8 cellular contexts compared by ENCODE assay signal in genomic region chr16:29809850-29810698, GRCh38. TPM values are rescaled to one million over a fixed set of nuclear protein-coding genes. Genes with fewer than 3 reads are reported as not detected.
A peak's percentile ranks its signal among the peaks of the same experiment; 100 is the strongest.
DNase-seq lines count a peak whose midpoint lies in the region; ATAC-seq, FAIRE-seq and TF ChIP-seq lines count a peak whose summit lies in the region.

No MANE protein-coding gene starts in this region.

- peaks cover 57% of the 10 kb centered on the region for H3K4me1 Mint-ChIP-seq in CD14-positive monocyte

- no peak overlapping the region for H3K9ac ChIP-seq in HepG2 (ENCODE audit: insufficient read depth, low read depth, low read length)

- no peak overlapping the region for H3K4me3 ChIP-seq in MG63
- H3K4me3 ChIP-seq in HepG2 (replicated peaks in 1 of 3; ENCODE audit: insufficient read depth in 1 of 3, low read depth in 2 of 3, low read length in 3 of 3), result no peak overlapping the region; a peak in 1 of 6 replicates
- peak overlapping the region in 2 of 4 donors; percentile 4 to 74 for H3K4me3 ChIP-seq in upper lobe of left lung

- POLR2A ChIA-PET in HepG2 (lab: Yijun Ruan, JAX), result interaction anchor here (1.4 to 4.3 kb wide), 5 partner anchors 11 to 90 kb away, joined by 3 to 26 read pairs (median 13); partner anchors contain the start of genes ASPHD1, KIF22, MVP and SEZ6L2

- H3K9me3 ChIP-seq in MG63, result no peaks in the 10 kb centered on the region
- no peaks in the 10 kb centered on the region for H3K9me3 ChIP-seq in HepG2 (ENCODE audit: low read length)
- no peaks in the 10 kb centered on the region for H3K9me3 ChIP-seq in upper lobe of left lung

- intact Hi-C loops in CD14-positive monocyte (cut with micrococcal nuclease), result loop anchor here (5.0 to 10.0 kb wide), 2 partner anchors 37 to 185 kb away; partner anchors contain the start of genes HIRIP3 (in 1 of the 2) and INO80E (in 1 of the 2)
- intact Hi-C loops in HepG2 (cut with micrococcal nuclease; ENCODE audit: unreplicated experiment), result loop anchor here (2.0 kb wide), 1 partner anchor 211 kb away; no protein-coding TSS in a partner anchor

- no peak overlapping the region for H2AFZ ChIP-seq in HepG2 (ENCODE audit: low read length)

- no TSS peak for BruUV-seq in HepG2 (replicated peaks; lab: Mats Ljungman, UMichigan)

- no peak overlapping the region for H3K4me3 Mint-ChIP-seq in CD14-positive monocyte

- 0 out of 4 replicates have a peak, but pooled peaks of 1 of the 2 experiments have one; percentile 13 for TF ChIP-seq POLR2A in HepG2 (IDR thresholded peaks at IDR 0.05; ENCODE audit: insufficient read depth in 1 of 2, low read depth in 2 of 2, low read length in 2 of 2)
- TF ChIP-seq POLR2A in upper lobe of left lung (IDR thresholded peaks at IDR 0.05), result no peak

- peak overlapping the region; percentile 53 for H3K27ac ChIP-seq in HepG2 (ENCODE audit: extremely low read length, insufficient read depth, low read length)
- H3K27ac ChIP-seq in upper lobe of left lung, result peak overlapping the region; percentile 79 to 94 (median 88)

- H3K79me2 ChIP-seq in HepG2 (ENCODE audit: insufficient read depth, low read length), result peaks cover 22% of the 10 kb centered on the region

- DNase-seq in CD14-positive monocyte (ENCODE audit: low spot score) (no peak), MG63 (peak; percentile 36), HepG2 (ENCODE audit: low spot score) (no peak), upper lobe of left lung (peak in 1 of 2 donors; percentile 86), occipital lobe (lab: John Stamatoyannopoulos, UW) (no peak), amniotic stem cell (lab: John Stamatoyannopoulos, UW) (no peak)
- peak; percentile 38 for DNase-seq in activated naive CD4-positive, alpha-beta T cell treated with anti-CD3 and anti-CD28 coated beads, Interleukin-2, amount 50 U/mL, for 16 hours

- peaks cover 23% of the 10 kb centered on the region; the same call in 1 of the 2 replicates for H4K20me1 ChIP-seq in HepG2 (ENCODE audit: insufficient read depth, low read length)

- no peak for TF ChIP-seq EP300 in HepG2 (IDR thresholded peaks at IDR 0.05; ENCODE audit: low read depth in 2 of 2, low read length in 2 of 2)
- TF ChIP-seq EP300 in HepG2 (CRISPR knock-in tag; IDR thresholded peaks at IDR 0.05; ENCODE audit: borderline replicate concordance), result no peak
- TF ChIP-seq EP300 in upper lobe of left lung (IDR thresholded peaks at IDR 0.05), result no peak

- 80% methylated on average over 18 of the region's 23 CpGs for WGBS in HepG2 (ENCODE audit: low lambda C conversion rate)
- WGBS in upper lobe of left lung, 2 donors, result 36 to 62% methylated on average over 21 to 23 of the region's 23 CpGs

- H3K36me3 Mint-ChIP-seq in CD14-positive monocyte, result peaks cover 21 to 31% of the 10 kb centered on the region in 2 donors

- no peak for FAIRE-seq in HepG2 (lab: Jason Lieb, UNC)

- peaks cover 22 to 34% (median 31%) of the 10 kb centered on the region in 3 donors for H3K27me3 Mint-ChIP-seq in CD14-positive monocyte (ENCODE audit: low read depth in 3 of 3)

- H3K27me3 ChIP-seq in MG63 (no peaks in the 10 kb centered on the region), HepG2 (ENCODE audit: control insufficient read depth in 1 of 2, insufficient read depth in 2 of 2, low read length in 2 of 2) (peaks cover 0 to 12% of the 10 kb centered on the region in 2 experiments; a peak in 2 of 5 replicates), upper lobe of left lung (peaks cover 0 to 5% (median 0%) of the 10 kb centered on the region in 4 donors)

- H3K9me3 Mint-ChIP-seq in CD14-positive monocyte, result peaks cover 0 to 8% (median 3%) of the 10 kb centered on the region in 7 donors

- H3K4me2 ChIP-seq in HepG2 (ENCODE audit: low read depth, low read length), result peak overlapping the region; percentile 95

- peak overlapping the region in 6 of 7 donors; percentile 18 to 92 (median 74) for H3K27ac Mint-ChIP-seq in CD14-positive monocyte

- in situ Hi-C loops in HepG2 (cut with HindIII; ENCODE audit: extremely low pct_ligation_motif_present, low pct_unique_long_range_greater_than_20kb), result loop anchor here (25.0 kb wide), 1 partner anchor 852 kb away; the partner anchor contains the start of genes FBRS and PRR14

- CTCF ChIA-PET in HepG2 (lab: Yijun Ruan, JAX; ENCODE audit: low intra/inter-chr PET ratio, low total read pairs), result no interaction called here

- H3K36me3 ChIP-seq in MG63 (peaks cover 36% of the 10 kb centered on the region), HepG2 (replicated peaks in 1 of 2; ENCODE audit: control insufficient read depth in 1 of 2, insufficient read depth in 2 of 2, low read length in 2 of 2) (peaks cover 6 to 26% of the 10 kb centered on the region in 2 experiments), upper lobe of left lung (peaks cover 2 to 21% (median 17%) of the 10 kb centered on the region in 4 donors)

- no peak for TF ChIP-seq RAD21 in HepG2 (CRISPR knock-in tag; IDR thresholded peaks at IDR 0.05)

- H3K4me1 ChIP-seq in HepG2 (ENCODE audit: insufficient read depth, low read length) (peaks cover 71% of the 10 kb centered on the region), upper lobe of left lung (peaks cover 50 to 74% (median 62%) of the 10 kb centered on the region in 4 donors)

- TF ChIP-seq CTCF in CD14-positive monocyte (IDR thresholded peaks at IDR 0.05) (no peak), HepG2 (CRISPR knock-in tag; IDR thresholded peaks at IDR 0.05) (no peak), upper lobe of left lung (IDR thresholded peaks at IDR 0.05) (no peak)

- no peak for ATAC-seq in HepG2
- ATAC-seq in upper lobe of left lung (ENCODE audit: low FRiP score in 2 of 2), result no peak
- no peak for ATAC-seq in HG03521 (IDR thresholded peaks at IDR 0.05; ENCODE audit: unreplicated experiment)

RNA-seq across cellular contexts. Expression of gene PRRT2, which starts 1.9 kb away (rescaled TPM):
- polyA plus RNA-seq in CD14-positive monocyte (not detected), HepG2 (2011; rRNA removed) (1.1 and 1.8 TPM in 2 replicates)
- total RNA-seq in MG63 (2014; rRNA removed; shearing (Covaris generic); ENCODE audit: low replicate concordance), result not detected in 2 replicates
- total RNA-seq in HepG2 (2016; rRNA removed; fragmentation: Illumina TruSeq; extraction: Trizol) (0.11 and 0.51 TPM in 2 replicates), upper lobe of left lung (10 to 100 TPM in 2 of 6 donors, 1 to 10 TPM in 4; 1.4 to 13.6 (median 2.5) TPM), occipital lobe (20.6 TPM)
- not detected in 2 replicates for total RNA-seq in HepG2 (2016; cell fraction: cytosol; rRNA removed; fragmentation: Illumina TruSeq; extraction: Trizol; ENCODE audit: low read depth)
- 0.76 TPM in 1 of 2 replicates, not detected in the other for total RNA-seq in HepG2 (2016; cell fraction: insoluble cytoplasmic fraction; rRNA removed; fragmentation: Illumina TruSeq; extraction: Trizol)
- total RNA-seq in HepG2 (2016; cell fraction: membrane; rRNA removed; fragmentation: Illumina TruSeq; extraction: Trizol), result 0.28 TPM in 1 of 2 replicates, not detected in the other
- total RNA-seq in HepG2 (2016; cell fraction: nucleus; rRNA removed; fragmentation: Illumina TruSeq; extraction: Trizol), result 1.1 and 1.4 TPM in 2 replicates
- 0.31 and 0.38 TPM in 2 replicates for polyA plus RNA-seq in HepG2 (2011; cell fraction: cytosol; rRNA removed)
- polyA plus RNA-seq in HepG2 (2011; cell fraction: nucleus; rRNA removed), result 16.2 and 16.5 TPM in 2 replicates
- polyA plus RNA-seq in HepG2 (2012), result 1.6 and 1.7 TPM in 2 replicates
- 0.08 TPM in 1 of 2 replicates, not detected in the other for polyA plus RNA-seq in HepG2 (2016; cell fraction: cytosol; fragmentation: Illumina TruSeq; extraction: Trizol; ENCODE audit: low read depth)
- 0.11 and 0.41 TPM in 2 replicates for polyA plus RNA-seq in HepG2 (2016; cell fraction: insoluble cytoplasmic fraction; fragmentation: Illumina TruSeq; extraction: Trizol; ENCODE audit: low read depth)
- polyA plus RNA-seq in HepG2 (2016; cell fraction: membrane; fragmentation: Illumina TruSeq; extraction: Trizol; ENCODE audit: low read depth), result 0.07 and 0.15 TPM in 2 replicates
- polyA plus RNA-seq in HepG2 (2016; cell fraction: nucleus; fragmentation: Illumina TruSeq; extraction: Trizol; ENCODE audit: insufficient read depth, low read depth), result 3.5 and 3.7 TPM in 2 replicates
- polyA minus RNA-seq in HepG2 (2011; rRNA and poly(A)+ RNA removed; ENCODE audit: low replicate concordance), result 0.07 and 0.56 TPM in 2 replicates
- not detected in 2 replicates for polyA minus RNA-seq in HepG2 (2011; cell fraction: cytosol; rRNA and poly(A)+ RNA removed)
- 1.5 and 2.4 TPM in 2 replicates for polyA minus RNA-seq in HepG2 (2011; cell fraction: nucleus; rRNA and poly(A)+ RNA removed)

RNA-seq across cellular contexts. Expression of gene MAZ, which starts 3.7 kb away (rescaled TPM):
- polyA plus RNA-seq in CD14-positive monocyte (10 to 100 TPM; 14.2 to 18.8 TPM), HepG2 (2011; rRNA removed) (203 and 255 TPM in 2 replicates)
- total RNA-seq in MG63 (2014; rRNA removed; shearing (Covaris generic); ENCODE audit: low replicate concordance), result 331 and 420 TPM in 2 replicates
- total RNA-seq in HepG2 (2016; rRNA removed; fragmentation: Illumina TruSeq; extraction: Trizol) (229 and 277 TPM in 2 replicates), upper lobe of left lung (100 to 1,000 TPM in 5 of 6 donors, 10 to 100 TPM in 1; 83.7 to 232 (median 165) TPM), occipital lobe (271 TPM)
- total RNA-seq in HepG2 (2016; cell fraction: cytosol; rRNA removed; fragmentation: Illumina TruSeq; extraction: Trizol; ENCODE audit: low read depth), result 423 and 431 TPM in 2 replicates
- total RNA-seq in HepG2 (2016; cell fraction: insoluble cytoplasmic fraction; rRNA removed; fragmentation: Illumina TruSeq; extraction: Trizol), result 196 and 286 TPM in 2 replicates
- 825 and 837 TPM in 2 replicates for total RNA-seq in HepG2 (2016; cell fraction: membrane; rRNA removed; fragmentation: Illumina TruSeq; extraction: Trizol)
- 134 and 167 TPM in 2 replicates for total RNA-seq in HepG2 (2016; cell fraction: nucleus; rRNA removed; fragmentation: Illumina TruSeq; extraction: Trizol)
- polyA plus RNA-seq in HepG2 (2011; cell fraction: cytosol; rRNA removed), result 164 and 235 TPM in 2 replicates
- polyA plus RNA-seq in HepG2 (2011; cell fraction: nucleus; rRNA removed), result 242 and 334 TPM in 2 replicates
- 301 and 452 TPM in 2 replicates for polyA plus RNA-seq in HepG2 (2012)
- 608 and 677 TPM in 2 replicates for polyA plus RNA-seq in HepG2 (2016; cell fraction: cytosol; fragmentation: Illumina TruSeq; extraction: Trizol; ENCODE audit: low read depth)
- polyA plus RNA-seq in HepG2 (2016; cell fraction: insoluble cytoplasmic fraction; fragmentation: Illumina TruSeq; extraction: Trizol; ENCODE audit: low read depth), result 287 and 420 TPM in 2 replicates
- 1,001 and 1,210 TPM in 2 replicates for polyA plus RNA-seq in HepG2 (2016; cell fraction: membrane; fragmentation: Illumina TruSeq; extraction: Trizol; ENCODE audit: low read depth)
- polyA plus RNA-seq in HepG2 (2016; cell fraction: nucleus; fragmentation: Illumina TruSeq; extraction: Trizol; ENCODE audit: insufficient read depth, low read depth), result 330 and 379 TPM in 2 replicates
- 512 and 628 TPM in 2 replicates for polyA minus RNA-seq in HepG2 (2011; rRNA and poly(A)+ RNA removed; ENCODE audit: low replicate concordance)
- polyA minus RNA-seq in HepG2 (2011; cell fraction: cytosol; rRNA and poly(A)+ RNA removed), result 217 and 237 TPM in 2 replicates
- 59.9 and 60.5 TPM in 2 replicates for polyA minus RNA-seq in HepG2 (2011; cell fraction: nucleus; rRNA and poly(A)+ RNA removed)

RNA-seq across cellular contexts. Expression of gene PAGR1, which starts 5.9 kb away (rescaled TPM):
- polyA plus RNA-seq in CD14-positive monocyte (10 to 100 TPM; 36.3 to 43.4 TPM), HepG2 (2011; rRNA removed) (9.8 and 9.9 TPM in 2 replicates)
- 90.0 and 113 TPM in 2 replicates for total RNA-seq in MG63 (2014; rRNA removed; shearing (Covaris generic); ENCODE audit: low replicate concordance)
- total RNA-seq in HepG2 (2016; rRNA removed; fragmentation: Illumina TruSeq; extraction: Trizol) (66.4 and 74.5 TPM in 2 replicates), upper lobe of left lung (10 to 100 TPM; 22.6 to 49.5 (median 34.6) TPM), occipital lobe (10.8 TPM)
- total RNA-seq in HepG2 (2016; cell fraction: cytosol; rRNA removed; fragmentation: Illumina TruSeq; extraction: Trizol; ENCODE audit: low read depth), result 27.0 and 29.8 TPM in 2 replicates
- total RNA-seq in HepG2 (2016; cell fraction: insoluble cytoplasmic fraction; rRNA removed; fragmentation: Illumina TruSeq; extraction: Trizol), result 66.8 and 70.4 TPM in 2 replicates
- 60.2 and 69.2 TPM in 2 replicates for total RNA-seq in HepG2 (2016; cell fraction: membrane; rRNA removed; fragmentation: Illumina TruSeq; extraction: Trizol)
- total RNA-seq in HepG2 (2016; cell fraction: nucleus; rRNA removed; fragmentation: Illumina TruSeq; extraction: Trizol), result 26.7 and 29.3 TPM in 2 replicates
- polyA plus RNA-seq in HepG2 (2011; cell fraction: cytosol; rRNA removed), result 8.4 and 11.4 TPM in 2 replicates
- polyA plus RNA-seq in HepG2 (2011; cell fraction: nucleus; rRNA removed), result 21.8 and 24.6 TPM in 2 replicates
- polyA plus RNA-seq in HepG2 (2012), result 18.6 and 19.8 TPM in 2 replicates
- polyA plus RNA-seq in HepG2 (2016; cell fraction: cytosol; fragmentation: Illumina TruSeq; extraction: Trizol; ENCODE audit: low read depth), result 35.6 and 42.4 TPM in 2 replicates
- 77.4 and 82.7 TPM in 2 replicates for polyA plus RNA-seq in HepG2 (2016; cell fraction: insoluble cytoplasmic fraction; fragmentation: Illumina TruSeq; extraction: Trizol; ENCODE audit: low read depth)
- 57.3 and 67.2 TPM in 2 replicates for polyA plus RNA-seq in HepG2 (2016; cell fraction: membrane; fragmentation: Illumina TruSeq; extraction: Trizol; ENCODE audit: low read depth)
- 45.2 and 52.8 TPM in 2 replicates for polyA plus RNA-seq in HepG2 (2016; cell fraction: nucleus; fragmentation: Illumina TruSeq; extraction: Trizol; ENCODE audit: insufficient read depth, low read depth)
- polyA minus RNA-seq in HepG2 (2011; rRNA and poly(A)+ RNA removed; ENCODE audit: low replicate concordance), result 5.5 and 6.5 TPM in 2 replicates
- 4.8 and 9.2 TPM in 2 replicates for polyA minus RNA-seq in HepG2 (2011; cell fraction: cytosol; rRNA and poly(A)+ RNA removed)
- polyA minus RNA-seq in HepG2 (2011; cell fraction: nucleus; rRNA and poly(A)+ RNA removed), result 15.1 and 19.6 TPM in 2 replicates

RNA-seq across cellular contexts. Expression of gene MVP, which starts 10.2 kb away (rescaled TPM):
- polyA plus RNA-seq in CD14-positive monocyte, result 100 to 1,000 TPM; 146 to 185 TPM
- total RNA-seq in MG63 (2014; rRNA removed; shearing (Covaris generic); ENCODE audit: low replicate concordance), result 77.1 and 147 TPM in 2 replicates
- 22.0 and 22.9 TPM in 2 replicates for total RNA-seq in HepG2 (2016; rRNA removed; fragmentation: Illumina TruSeq; extraction: Trizol)
- total RNA-seq in HepG2 (2016; cell fraction: cytosol; rRNA removed; fragmentation: Illumina TruSeq; extraction: Trizol; ENCODE audit: low read depth), result 3.2 and 3.6 TPM in 2 replicates
- total RNA-seq in HepG2 (2016; cell fraction: insoluble cytoplasmic fraction; rRNA removed; fragmentation: Illumina TruSeq; extraction: Trizol), result 15.3 and 24.2 TPM in 2 replicates
- 7.2 and 7.3 TPM in 2 replicates for total RNA-seq in HepG2 (2016; cell fraction: membrane; rRNA removed; fragmentation: Illumina TruSeq; extraction: Trizol)
- total RNA-seq in HepG2 (2016; cell fraction: nucleus; rRNA removed; fragmentation: Illumina TruSeq; extraction: Trizol), result 15.6 and 17.1 TPM in 2 replicates
- 43.5 and 65.5 TPM in 2 replicates for polyA plus RNA-seq in HepG2 (2011; rRNA removed)
- polyA plus RNA-seq in HepG2 (2011; cell fraction: cytosol; rRNA removed), result 24.9 and 28.2 TPM in 2 replicates
- polyA plus RNA-seq in HepG2 (2011; cell fraction: nucleus; rRNA removed), result 68.9 and 74.4 TPM in 2 replicates
- polyA plus RNA-seq in HepG2 (2012), result 36.4 and 37.1 TPM in 2 replicates
- polyA plus RNA-seq in HepG2 (2016; cell fraction: cytosol; fragmentation: Illumina TruSeq; extraction: Trizol; ENCODE audit: low read depth), result 2.1 TPM in 2 replicates
- polyA plus RNA-seq in HepG2 (2016; cell fraction: insoluble cytoplasmic fraction; fragmentation: Illumina TruSeq; extraction: Trizol; ENCODE audit: low read depth), result 14.5 and 16.2 TPM in 2 replicates
- polyA plus RNA-seq in HepG2 (2016; cell fraction: membrane; fragmentation: Illumina TruSeq; extraction: Trizol; ENCODE audit: low read depth), result 4.3 and 4.9 TPM in 2 replicates
- polyA plus RNA-seq in HepG2 (2016; cell fraction: nucleus; fragmentation: Illumina TruSeq; extraction: Trizol; ENCODE audit: insufficient read depth, low read depth), result 18.7 and 20.9 TPM in 2 replicates
- 233 and 295 TPM in 2 replicates for polyA minus RNA-seq in HepG2 (2011; rRNA and poly(A)+ RNA removed; ENCODE audit: low replicate concordance)
- polyA minus RNA-seq in HepG2 (2011; cell fraction: cytosol; rRNA and poly(A)+ RNA removed), result 33.9 and 42.5 TPM in 2 replicates
- polyA minus RNA-seq in HepG2 (2011; cell fraction: nucleus; rRNA and poly(A)+ RNA removed), result 41.5 and 62.7 TPM in 2 replicates
- total RNA-seq in upper lobe of left lung, result 100 to 1,000 TPM; 260 to 411 (median 312) TPM
- total RNA-seq in occipital lobe, result 6.1 TPM

RNA-seq across cellular contexts. Expression of gene KIF22, which starts 19.5 kb away (rescaled TPM):
- polyA plus RNA-seq in CD14-positive monocyte (10 to 100 TPM; 22.0 to 28.9 TPM), HepG2 (2011; rRNA removed) (68.4 and 95.8 TPM in 2 replicates)
- total RNA-seq in MG63 (2014; rRNA removed; shearing (Covaris generic); ENCODE audit: low replicate concordance), result 74.9 and 134 TPM in 2 replicates
- total RNA-seq in HepG2 (2016; rRNA removed; fragmentation: Illumina TruSeq; extraction: Trizol) (103 and 118 TPM in 2 replicates), upper lobe of left lung (10 to 100 TPM in 5 of 6 donors, 1 to 10 TPM in 1; 9.1 to 43.5 (median 26.6) TPM), occipital lobe (35.7 TPM)
- total RNA-seq in HepG2 (2016; cell fraction: cytosol; rRNA removed; fragmentation: Illumina TruSeq; extraction: Trizol; ENCODE audit: low read depth), result 18.5 and 19.7 TPM in 2 replicates
- total RNA-seq in HepG2 (2016; cell fraction: insoluble cytoplasmic fraction; rRNA removed; fragmentation: Illumina TruSeq; extraction: Trizol), result 91.9 and 121 TPM in 2 replicates
- 25.3 and 25.9 TPM in 2 replicates for total RNA-seq in HepG2 (2016; cell fraction: membrane; rRNA removed; fragmentation: Illumina TruSeq; extraction: Trizol)
- total RNA-seq in HepG2 (2016; cell fraction: nucleus; rRNA removed; fragmentation: Illumina TruSeq; extraction: Trizol), result 125 and 140 TPM in 2 replicates
- polyA plus RNA-seq in HepG2 (2011; cell fraction: cytosol; rRNA removed), result 37.5 and 70.2 TPM in 2 replicates
- 159 and 266 TPM in 2 replicates for polyA plus RNA-seq in HepG2 (2011; cell fraction: nucleus; rRNA removed)
- polyA plus RNA-seq in HepG2 (2012), result 32.0 and 51.7 TPM in 2 replicates
- polyA plus RNA-seq in HepG2 (2016; cell fraction: cytosol; fragmentation: Illumina TruSeq; extraction: Trizol; ENCODE audit: low read depth), result 11.4 and 13.1 TPM in 2 replicates
- 85.0 and 106 TPM in 2 replicates for polyA plus RNA-seq in HepG2 (2016; cell fraction: insoluble cytoplasmic fraction; fragmentation: Illumina TruSeq; extraction: Trizol; ENCODE audit: low read depth)
- polyA plus RNA-seq in HepG2 (2016; cell fraction: membrane; fragmentation: Illumina TruSeq; extraction: Trizol; ENCODE audit: low read depth), result 15.8 and 19.2 TPM in 2 replicates
- polyA plus RNA-seq in HepG2 (2016; cell fraction: nucleus; fragmentation: Illumina TruSeq; extraction: Trizol; ENCODE audit: insufficient read depth, low read depth), result 240 and 250 TPM in 2 replicates
- polyA minus RNA-seq in HepG2 (2011; rRNA and poly(A)+ RNA removed; ENCODE audit: low replicate concordance), result 158 and 325 TPM in 2 replicates
- 28.8 and 45.0 TPM in 2 replicates for polyA minus RNA-seq in HepG2 (2011; cell fraction: cytosol; rRNA and poly(A)+ RNA removed)
- 109 and 117 TPM in 2 replicates for polyA minus RNA-seq in HepG2 (2011; cell fraction: nucleus; rRNA and poly(A)+ RNA removed)

Comparison
In these comparisons a context has a peak if more than half of its experiments do, and no peak if none do; other contexts are left out.
1. DNase-seq: peak in MG63 (single experiment) and activated naive CD4-positive, alpha-beta T cell treated with anti-CD3 and anti-CD28 coated beads, Interleukin-2, amount 50 U/mL, for 16 hours (single experiment); none in CD14-positive monocyte (single experiment), HepG2 (single experiment), occipital lobe (single experiment) and amniotic stem cell (single experiment).